8 cellular contexts compared by ENCODE assay signal in the genomic region with DNA sequence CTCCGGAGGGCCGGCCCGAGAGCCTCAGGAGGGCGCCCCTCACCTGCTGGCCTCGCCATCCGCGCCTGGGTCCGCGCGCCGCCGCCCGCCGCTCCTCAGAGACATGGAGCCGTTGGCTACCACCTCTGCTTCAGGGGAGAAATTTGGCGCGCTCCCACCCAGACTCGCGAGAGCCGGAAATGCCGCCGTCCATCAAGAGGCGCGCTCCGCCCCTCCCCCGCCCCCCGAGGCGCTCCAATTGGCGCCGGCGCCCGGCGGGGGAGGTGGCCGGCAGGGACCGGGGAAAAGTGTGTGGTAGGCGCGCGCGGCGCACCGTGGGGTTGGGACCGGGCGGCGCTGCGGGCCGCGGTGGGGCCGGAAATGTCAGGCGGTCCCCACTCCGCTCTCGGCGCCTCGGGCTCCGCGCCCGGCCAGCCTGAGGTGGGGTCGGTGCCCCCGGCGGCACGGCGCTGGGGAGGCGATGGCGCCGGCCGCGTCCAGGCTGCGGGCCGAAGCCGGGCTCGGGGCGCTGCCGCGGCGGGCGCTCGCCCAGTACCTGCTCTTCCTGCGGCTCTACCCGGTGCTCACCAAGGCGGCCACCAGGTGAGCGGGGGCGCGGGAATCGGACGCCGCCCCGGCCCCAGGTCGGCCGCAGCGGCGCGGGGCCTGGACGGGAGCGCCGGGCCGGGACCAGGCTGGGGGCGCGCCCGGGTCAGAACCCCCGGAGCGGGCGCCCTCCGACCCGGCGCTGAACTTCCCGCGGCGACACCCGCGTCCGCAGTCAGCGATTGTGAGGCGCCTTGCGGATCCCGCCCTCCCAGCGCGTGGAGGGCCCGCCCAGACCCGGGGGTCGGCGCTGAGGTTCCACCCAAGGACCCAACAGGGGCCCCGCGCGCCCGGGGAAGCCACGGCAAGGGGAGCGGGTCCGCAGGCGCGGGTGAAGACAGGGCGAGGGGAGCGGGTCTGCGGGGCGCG. TPM values are rescaled to one million over a fixed set of nuclear protein-coding genes. Genes with fewer than 3 reads are reported as not detected.
DNase-seq lines count a peak whose midpoint lies in the region; ATAC-seq and TF ChIP-seq lines count a peak whose summit lies in the region.

A gene with protein sequence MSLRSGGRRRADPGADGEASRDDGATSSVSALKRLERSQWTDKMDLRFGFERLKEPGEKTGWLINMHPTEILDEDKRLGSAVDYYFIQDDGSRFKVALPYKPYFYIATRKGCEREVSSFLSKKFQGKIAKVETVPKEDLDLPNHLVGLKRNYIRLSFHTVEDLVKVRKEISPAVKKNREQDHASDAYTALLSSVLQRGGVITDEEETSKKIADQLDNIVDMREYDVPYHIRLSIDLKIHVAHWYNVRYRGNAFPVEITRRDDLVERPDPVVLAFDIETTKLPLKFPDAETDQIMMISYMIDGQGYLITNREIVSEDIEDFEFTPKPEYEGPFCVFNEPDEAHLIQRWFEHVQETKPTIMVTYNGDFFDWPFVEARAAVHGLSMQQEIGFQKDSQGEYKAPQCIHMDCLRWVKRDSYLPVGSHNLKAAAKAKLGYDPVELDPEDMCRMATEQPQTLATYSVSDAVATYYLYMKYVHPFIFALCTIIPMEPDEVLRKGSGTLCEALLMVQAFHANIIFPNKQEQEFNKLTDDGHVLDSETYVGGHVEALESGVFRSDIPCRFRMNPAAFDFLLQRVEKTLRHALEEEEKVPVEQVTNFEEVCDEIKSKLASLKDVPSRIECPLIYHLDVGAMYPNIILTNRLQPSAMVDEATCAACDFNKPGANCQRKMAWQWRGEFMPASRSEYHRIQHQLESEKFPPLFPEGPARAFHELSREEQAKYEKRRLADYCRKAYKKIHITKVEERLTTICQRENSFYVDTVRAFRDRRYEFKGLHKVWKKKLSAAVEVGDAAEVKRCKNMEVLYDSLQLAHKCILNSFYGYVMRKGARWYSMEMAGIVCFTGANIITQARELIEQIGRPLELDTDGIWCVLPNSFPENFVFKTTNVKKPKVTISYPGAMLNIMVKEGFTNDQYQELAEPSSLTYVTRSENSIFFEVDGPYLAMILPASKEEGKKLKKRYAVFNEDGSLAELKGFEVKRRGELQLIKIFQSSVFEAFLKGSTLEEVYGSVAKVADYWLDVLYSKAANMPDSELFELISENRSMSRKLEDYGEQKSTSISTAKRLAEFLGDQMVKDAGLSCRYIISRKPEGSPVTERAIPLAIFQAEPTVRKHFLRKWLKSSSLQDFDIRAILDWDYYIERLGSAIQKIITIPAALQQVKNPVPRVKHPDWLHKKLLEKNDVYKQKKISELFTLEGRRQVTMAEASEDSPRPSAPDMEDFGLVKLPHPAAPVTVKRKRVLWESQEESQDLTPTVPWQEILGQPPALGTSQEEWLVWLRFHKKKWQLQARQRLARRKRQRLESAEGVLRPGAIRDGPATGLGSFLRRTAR (N-terminal part only) (minus strand): TSS at position 132 of the 954 bp plus-strand sequence. CDS start 27 bp downstream, at position 105.
A gene (plus strand): TSS at position 377 of the 954 bp plus-strand sequence. CDS start 84 bp downstream, at position 461.

- H3K36me3 ChIP-seq in adrenal gland (replicated peaks in 1 of 2): no peaks in the 10 kb centered on the region
- no peaks in the 10 kb centered on the region for H3K36me3 ChIP-seq in left ventricle myocardium inferior
- H3K36me3 ChIP-seq in prostate gland: no peaks in the 10 kb centered on the region
- H3K36me3 ChIP-seq in upper lobe of right lung: no peaks in the 10 kb centered on the region

- WGBS in adrenal gland, 4 donors: 1% methylated on average over 120 to 134 of the region's 134 CpGs; no CpG with 5 or more reads in 2 of the 4 donors
- WGBS in prostate gland: 1% methylated on average over 87 of the region's 134 CpGs

- peak; percentile 80 for DNase-seq in NCI-H1694 treated with DMSO at 0.1 percent for 48 hours (lab: John Stamatoyannopoulos, UW)
- DNase-seq in adrenal gland: peak; percentile 95 to 98 (median 97)
- peak; percentile 98 for DNase-seq in left ventricle myocardium inferior
- peak; percentile 94 for DNase-seq in prostate gland (ENCODE audit: low spot score)
- DNase-seq in upper lobe of right lung: peak; percentile 98

- intact Hi-C loops in T-helper 1 cell treated with Interleukin-12 subunit alpha and Interleukin-12 subunit beta and Interleukin-4 antibody, amounts not matched to agents 30 ng/mL and 1 ng/mL, for 36 hours (cut with micrococcal nuclease): loop anchor here (1.0 to 10.0 kb wide), 8 partner anchors 23 to 759 kb away; a partner anchor contains a TSS
- intact Hi-C loops in adrenal gland (cut with DNase I): no loop called here
- intact Hi-C loops in left ventricle myocardium inferior (cut with micrococcal nuclease): no loop called here
- intact Hi-C loops in prostate gland (cut with DNase I): no loop called here
- intact Hi-C loops in upper lobe of right lung (cut with DNase I): no loop called here

- H3K27me3 ChIP-seq in adrenal gland (no peaks in the 10 kb centered on the region), left ventricle myocardium inferior (ENCODE audit: low read depth) (no peaks in the 10 kb centered on the region), prostate gland (replicated peaks; ENCODE audit: insufficient read depth) (no peaks in the 10 kb centered on the region), upper lobe of right lung (no peaks in the 10 kb centered on the region)

- H3K27ac ChIP-seq in adrenal gland: peak within 1 kb of the TSS in 4 of 5 donors; percentile 17 to 78 (median 38)
- peak within 1 kb of the TSS; percentile 83 for H3K27ac ChIP-seq in left ventricle myocardium inferior (replicated peaks)
- peak within 1 kb of the TSS; percentile 58 to 65 for H3K27ac ChIP-seq in prostate gland
- peak within 1 kb of the TSS; percentile 17 for H3K27ac ChIP-seq in upper lobe of right lung

- peak in 1 of 2 donors; percentile 59 for TF ChIP-seq POLR2A in adrenal gland (IDR thresholded peaks at IDR 0.05)
- TF ChIP-seq POLR2A in prostate gland (IDR thresholded peaks at IDR 0.05): peak; percentile 55

- H3K4me1 ChIP-seq in adrenal gland (replicated peaks in 1 of 2) (peaks cover 6 to 7% of the 10 kb centered on the region in 2 donors), left ventricle myocardium inferior (peaks cover 19% of the 10 kb centered on the region), prostate gland (replicated peaks) (no peaks in the 10 kb centered on the region), upper lobe of right lung (peaks cover 8% of the 10 kb centered on the region)

- H3K4me3 ChIP-seq in adrenal gland (peak within 1 kb of the TSS; percentile 51 to 98 (median 66)), left ventricle myocardium inferior (peak within 1 kb of the TSS; percentile 72), prostate gland (peak within 1 kb of the TSS; percentile 68 to 74), upper lobe of right lung (peak within 1 kb of the TSS; percentile 69)

- H3K9me3 ChIP-seq in adrenal gland (replicated peaks in 1 of 3): no peaks in the 10 kb centered on the region
- no peaks in the 10 kb centered on the region for H3K9me3 ChIP-seq in left ventricle myocardium inferior (replicated peaks)
- no peaks in the 10 kb centered on the region for H3K9me3 ChIP-seq in prostate gland
- no peaks in the 10 kb centered on the region for H3K9me3 ChIP-seq in upper lobe of right lung

- TF ChIP-seq CTCF in adrenal gland (IDR thresholded peaks at IDR 0.05): peak in 2 of 6 experiments; percentile 11 to 24
- no peak for TF ChIP-seq CTCF in left ventricle myocardium inferior (IDR thresholded peaks at IDR 0.05; ENCODE audit: borderline replicate concordance)
- peak in 1 of 4 experiments; percentile 35 for TF ChIP-seq CTCF in prostate gland (IDR thresholded peaks at IDR 0.05)
- no peak for TF ChIP-seq CTCF in upper lobe of right lung (IDR thresholded peaks at IDR 0.05)

- ATAC-seq in GM18502 (IDR thresholded peaks at IDR 0.05; ENCODE audit: poor library complexity, unreplicated experiment) (peak; percentile 95), HG02938 (IDR thresholded peaks at IDR 0.05; ENCODE audit: unreplicated experiment) (peak; percentile 84), upper lobe of right lung (peak; percentile 100)

RNA-seq across cellular contexts. Expression of the first gene that starts in this region (rescaled TPM):
- 123 and 124 TPM in 2 replicates for total RNA-seq in T-helper 1 cell treated with Interleukin-12 subunit alpha and Interleukin-12 subunit beta and Interleukin-4 antibody, amounts not matched to agents 30 ng/mL and 1 ng/mL, for 36 hours
- total RNA-seq in adrenal gland (10 to 100 TPM in 5 of 8 donors, 1 to 10 TPM in 3; 4.7 to 28.6 (median 16.1) TPM), left ventricle myocardium inferior (9.0 TPM), prostate gland (10 to 100 TPM; 41.8 to 65.4 TPM), upper lobe of right lung (23.5 TPM)
- 10 to 100 TPM in 2 of 3 donors, 1 to 10 TPM in 1; 4.0 to 43.2 (median 29.9) TPM for polyA plus RNA-seq in adrenal gland

RNA-seq across cellular contexts. Expression of the second gene that starts in this region (rescaled TPM):
- 22.0 and 22.1 TPM in 2 replicates for total RNA-seq in T-helper 1 cell treated with Interleukin-12 subunit alpha and Interleukin-12 subunit beta and Interleukin-4 antibody, amounts not matched to agents 30 ng/mL and 1 ng/mL, for 36 hours
- total RNA-seq in adrenal gland (10 to 100 TPM; 12.6 to 51.7 (median 24.6) TPM), left ventricle myocardium inferior (42.3 TPM), prostate gland (100 to 1,000 TPM in 1 of 2 donors, 10 to 100 TPM in 1; 25.7 to 107 TPM), upper lobe of right lung (21.2 TPM)
- 1 to 10 TPM; 8.2 to 9.0 (median 8.6) TPM for polyA plus RNA-seq in adrenal gland

Comparison
In these comparisons a context has a peak if more than half of its experiments do, and no peak if none do; other contexts are left out.
1. Peak in every context shown above with its lines: DNase-seq, ATAC-seq, H3K4me3 ChIP-seq and H3K27ac ChIP-seq.
2. H3K27ac ChIP-seq: peak in every context shown above with its lines; median percentile 83 in left ventricle myocardium inferior; 62 in prostate gland; 38 in adrenal gland; 17 in upper lobe of right lung.